21 cellular contexts compared by ENCODE assay signal in the genomic region with DNA sequence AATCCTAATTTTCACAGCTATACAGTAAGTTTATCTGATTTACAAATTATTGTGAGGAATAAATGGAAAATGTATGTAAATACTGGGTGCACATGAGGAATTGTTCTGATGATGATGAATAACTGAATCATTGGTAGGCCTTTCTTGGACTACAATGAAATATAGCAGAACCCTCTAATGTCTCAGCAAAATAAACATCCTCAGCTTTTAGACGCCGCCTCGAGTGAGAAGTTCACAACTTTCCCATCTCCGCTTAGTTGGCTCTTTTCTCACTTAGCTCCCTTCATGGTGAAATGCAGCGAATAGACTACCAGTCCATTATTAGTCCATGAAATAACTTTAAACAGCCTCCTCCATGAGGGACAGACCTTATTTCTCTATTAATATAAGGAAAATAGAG.
DNase-seq lines count a peak whose midpoint lies in the region; ATAC-seq, FAIRE-seq and TF ChIP-seq lines count a peak whose summit lies in the region.
"Had no signal": no experiment of that assay in that cellular context is flagged by ENCODE, and none has a peak within 500 bp of the region (broad histone marks: within the 10 kb centered on the region; RNA-seq: fewer than 3 reads in every experiment).

No MANE protein-coding gene starts in this region.

- no peak for ATAC-seq in mucosa of descending colon
- ATAC-seq: A549, HCT116 had no signal

- H3K27ac ChIP-seq in GM23248 (no peak overlapping the region), astrocyte (ENCODE audit: low read depth, low read length) (peak overlapping the region; percentile 47), neuronal stem cell (replicated peaks; ENCODE audit: low read length) (no peak overlapping the region)
- H3K27ac ChIP-seq: A549 had no signal

- H3K23ac ChIP-seq in neuronal stem cell (ENCODE audit: low read depth, low read length, poor library complexity): no peak overlapping the region

- H3K36me3 ChIP-seq in GM23248 (ENCODE audit: low read depth) (peaks cover 12% of the 10 kb centered on the region; the same call in 1 of the 2 replicates), astrocyte (ENCODE audit: insufficient read depth, low read length) (no peaks in the 10 kb centered on the region), neuronal stem cell (replicated peaks in 1 of 2; ENCODE audit: control insufficient read depth in 2 of 2, insufficient read depth in 2 of 2, low read length in 2 of 2) (no peaks in the 10 kb centered on the region), mucosa of descending colon (ENCODE audit: low read depth) (no peaks in the 10 kb centered on the region)

- 63 to 86% methylated on average over 4 to 5 of the region's 5 CpGs for WGBS in GM23248 (ENCODE audit: low coverage in 1 of 2, low lambda C conversion rate in 2 of 2, missing lambda C conversion rate in 2 of 2), 2 experiments
- no CpG with 5 or more reads among the region's 5 CpGs for WGBS in neuronal stem cell (ENCODE audit: extremely low coverage in 2 of 2, insufficient read length in 2 of 2, insufficient replicate concordance in 1 of 2), 2 donors

- H3K9ac ChIP-seq in GM23248 (no peak overlapping the region), astrocyte (ENCODE audit: low read length) (no peak overlapping the region), neuronal stem cell (ENCODE audit: low read depth, low read length, poor library complexity) (no peak overlapping the region)

- in situ Hi-C loops in GM23248 (cut with MboI): no loop called here

- no peak overlapping the region for H3K18ac ChIP-seq in neuronal stem cell (ENCODE audit: low read length)

- H3K9me3 Mint-ChIP-seq in astrocyte (ENCODE audit: unreplicated experiment): peaks cover 11% of the 10 kb centered on the region
- H3K9me3 Mint-ChIP-seq in activated T-helper 1 cell treated with anti-CD3 and anti-CD28 coated beads, Interleukin-12 subunit alpha, Interleukin-12 subunit beta, Interleukin-2, Interleukin-4 antibody, amounts not matched to agents 30 ng/mL and 10 ng/mL and 1 ng/mL, durations not matched to agents 14 hours and 24 hours and 36 hours: peaks cover 10% of the 10 kb centered on the region

- no peak overlapping the region for H2BK12ac ChIP-seq in neuronal stem cell (ENCODE audit: low read length)

- peaks cover 24% of the 10 kb centered on the region for H3K36me3 Mint-ChIP-seq in astrocyte (ENCODE audit: low read depth, unreplicated experiment)
- H3K36me3 Mint-ChIP-seq in activated T-helper 1 cell treated with anti-CD3 and anti-CD28 coated beads, Interleukin-12 subunit alpha, Interleukin-12 subunit beta, Interleukin-2, Interleukin-4 antibody, amounts not matched to agents 30 ng/mL and 10 ng/mL and 1 ng/mL, durations not matched to agents 14 hours and 24 hours and 36 hours (ENCODE audit: low read depth): no peaks in the 10 kb centered on the region
- H3K36me3 Mint-ChIP-seq: CD4-positive, alpha-beta memory T cell had no signal

- H3K4ac ChIP-seq in neuronal stem cell (ENCODE audit: low read length): no peak overlapping the region

- no peaks in the 10 kb centered on the region for H3K27me3 Mint-ChIP-seq in astrocyte (ENCODE audit: low read depth, unreplicated experiment)
- H3K27me3 Mint-ChIP-seq in activated T-helper 1 cell treated with anti-CD3 and anti-CD28 coated beads, Interleukin-12 subunit alpha, Interleukin-12 subunit beta, Interleukin-2, Interleukin-4 antibody, amounts not matched to agents 30 ng/mL and 10 ng/mL and 1 ng/mL, durations not matched to agents 14 hours and 24 hours and 36 hours (ENCODE audit: insufficient read depth): no peaks in the 10 kb centered on the region
- H3K27me3 Mint-ChIP-seq: CD4-positive, alpha-beta memory T cell had no signal

- H3K4me1 ChIP-seq in GM23248 (ENCODE audit: insufficient read depth) (peaks cover 20% of the 10 kb centered on the region), astrocyte (ENCODE audit: insufficient read depth, low read length) (peaks cover 24% of the 10 kb centered on the region), neuronal stem cell (ENCODE audit: control insufficient read depth in 2 of 2, insufficient read depth in 1 of 2, low read depth in 1 of 2, low read length in 2 of 2) (peaks cover 3 to 11% of the 10 kb centered on the region in 2 donors), mucosa of descending colon (ENCODE audit: low read depth) (no peaks in the 10 kb centered on the region)

- intact Hi-C loops in activated T-helper 1 cell treated with anti-CD3 and anti-CD28 coated beads, Interleukin-12 subunit alpha, Interleukin-12 subunit beta, Interleukin-2, Interleukin-4 antibody, amounts not matched to agents 30 ng/mL and 10 ng/mL and 1 ng/mL, durations not matched to agents 14 hours and 24 hours and 36 hours (cut with micrococcal nuclease): no loop called here
- intact Hi-C loops in mucosa of descending colon (cut with DNase I, micrococcal nuclease): no loop called here

- no peaks in the 10 kb centered on the region for H4K20me1 ChIP-seq in GM23248 (ENCODE audit: insufficient read depth)
- peaks cover 31% of the 10 kb centered on the region for H4K20me1 ChIP-seq in astrocyte (ENCODE audit: insufficient read depth, low read length)

- H3K9me2 ChIP-seq in GM23248 (ENCODE audit: insufficient read depth): no peaks in the 10 kb centered on the region

- H3K9me3 ChIP-seq in GM23248 (ENCODE audit: low read depth): no peaks in the 10 kb centered on the region
- peaks cover 11% of the 10 kb centered on the region for H3K9me3 ChIP-seq in astrocyte (ENCODE audit: insufficient read depth, low read depth, low read length)
- H3K9me3 ChIP-seq in neuronal stem cell (replicated peaks in 1 of 2; ENCODE audit: control insufficient read depth in 2 of 2, insufficient read depth in 1 of 2, low read depth in 1 of 2, low read length in 2 of 2): no peaks in the 10 kb centered on the region
- no peaks in the 10 kb centered on the region for H3K9me3 ChIP-seq in mucosa of descending colon

- H3K4me3 ChIP-seq in GM23248 (no peak overlapping the region), astrocyte (ENCODE audit: insufficient read depth, low read depth, low read length) (no peak overlapping the region), fibroblast of mammary gland (ENCODE audit: control insufficient read depth, low read depth, low read length) (no peak overlapping the region), neuronal stem cell (ENCODE audit: low read length in 2 of 2) (no peak overlapping the region), mucosa of descending colon (no peak overlapping the region)
- H3K4me3 ChIP-seq: A549 had no signal

- H3K4me2 ChIP-seq in GM23248 (ENCODE audit: unreplicated experiment) (no peak overlapping the region), astrocyte (ENCODE audit: low read length) (peak overlapping the region; percentile 6), neuronal stem cell (ENCODE audit: insufficient read depth, low read length, poor library complexity, severe bottlenecking) (no peak overlapping the region)
- H3K4me2 ChIP-seq: A549 had no signal

- H3F3A ChIP-seq in GM23248 (ENCODE audit: insufficient read depth): peaks cover 27% of the 10 kb centered on the region; the same call in 1 of the 2 replicates

- H3K27me3 ChIP-seq in GM23248 (replicated peaks; ENCODE audit: insufficient read depth) (no peaks in the 10 kb centered on the region), astrocyte (ENCODE audit: insufficient read depth, low read length) (no peaks in the 10 kb centered on the region), neuronal stem cell (ENCODE audit: control insufficient read depth in 3 of 3, insufficient read depth in 3 of 3, low read depth in 1 of 3, low read length in 3 of 3) (no peaks in the 10 kb centered on the region)

- H3K27ac Mint-ChIP-seq in astrocyte (ENCODE audit: unreplicated experiment): no peak overlapping the region
- H3K27ac Mint-ChIP-seq in activated T-helper 1 cell treated with anti-CD3 and anti-CD28 coated beads, Interleukin-12 subunit alpha, Interleukin-12 subunit beta, Interleukin-2, Interleukin-4 antibody, amounts not matched to agents 30 ng/mL and 10 ng/mL and 1 ng/mL, durations not matched to agents 14 hours and 24 hours and 36 hours: no peak overlapping the region
- H3K27ac Mint-ChIP-seq: CD4-positive, alpha-beta memory T cell; H9 had no signal

- H3K4me1 Mint-ChIP-seq in astrocyte (ENCODE audit: low read depth, unreplicated experiment): peaks cover 35% of the 10 kb centered on the region
- no peaks in the 10 kb centered on the region for H3K4me1 Mint-ChIP-seq in activated T-helper 1 cell treated with anti-CD3 and anti-CD28 coated beads, Interleukin-12 subunit alpha, Interleukin-12 subunit beta, Interleukin-2, Interleukin-4 antibody, amounts not matched to agents 30 ng/mL and 10 ng/mL and 1 ng/mL, durations not matched to agents 14 hours and 24 hours and 36 hours (ENCODE audit: low read depth)
- H3K4me1 Mint-ChIP-seq: CD4-positive, alpha-beta memory T cell had no signal

- H2AFZ ChIP-seq in GM23248: no peak overlapping the region
- H2AFZ ChIP-seq in astrocyte (ENCODE audit: low read depth, low read length): no peak overlapping the region
- peak overlapping the region; percentile 8 for H2AFZ ChIP-seq in neuronal stem cell (ENCODE audit: low read length)

- DNase-seq in GM23248: peak; percentile 24
- DNase-seq in astrocyte (ENCODE audit: low read depth): peak; percentile 40
- peak; percentile 53 for DNase-seq in fibroblast of mammary gland (ENCODE audit: low read depth)
- DNase-seq in neuronal stem cell (ENCODE audit: low spot score): no peak
- DNase-seq in activated T-helper 1 cell treated with anti-CD3 and anti-CD28 coated beads, Interleukin-12 subunit alpha, Interleukin-12 subunit beta, Interleukin-2, Interleukin-4 antibody, amounts not matched to agents 30 ng/mL and 10 ng/mL and 1 ng/mL, durations not matched to agents 14 hours and 24 hours and 36 hours (ENCODE audit: low spot score): no peak
- DNase-seq in mucosa of descending colon: no peak
- DNase-seq in NCI-H2171 treated with DMSO at 0.1 percent for 48 hours (lab: John Stamatoyannopoulos, UW): no peak
- no peak for DNase-seq in stimulated activated CD4-positive, alpha-beta T cell treated with anti-CD3 and anti-CD28 coated beads, Interleukin-4, amount 100 ng/mL, for 4 hours
- DNase-seq: 8988T; C1 segment of cervical spinal cord; Calu3; CD4-positive, alpha-beta memory T cell; COR-L47; DMS53; DMS79 treated with DMSO at 0.1 percent for 48 hours; GF-D8; H9 had no signal

- H3K14ac ChIP-seq in neuronal stem cell (ENCODE audit: low read length): no peak overlapping the region

- no peaks in the 10 kb centered on the region for H3K79me1 ChIP-seq in neuronal stem cell (ENCODE audit: low read depth, low read length)

- H2AK5ac ChIP-seq in neuronal stem cell (ENCODE audit: low read depth, low read length): no peak overlapping the region

- H2BK15ac ChIP-seq in neuronal stem cell (ENCODE audit: low read length): no peak overlapping the region

- H2BK5ac ChIP-seq in neuronal stem cell (ENCODE audit: low read length): no peak overlapping the region

- TF ChIP-seq CTCF in astrocyte (IDR thresholded peaks at IDR 0.05; ENCODE audit: insufficient read depth, low read depth, low read length) (no peak), fibroblast of mammary gland (conservative IDR thresholded peaks at IDR 0.05; ENCODE audit: control insufficient read depth, insufficient read depth, low read depth, low read length) (no peak), mucosa of descending colon (IDR thresholded peaks at IDR 0.05) (no peak)

- no peak for FAIRE-seq in astrocyte (lab: Jason Lieb, UNC)
- FAIRE-seq: A549, GM12891, H1 had no signal

- H4K91ac ChIP-seq in neuronal stem cell (ENCODE audit: low read depth, low read length, poor library complexity): no peak overlapping the region

- H3K4me3 Mint-ChIP-seq in astrocyte (ENCODE audit: unreplicated experiment): no peak overlapping the region
- no peak overlapping the region for H3K4me3 Mint-ChIP-seq in activated T-helper 1 cell treated with anti-CD3 and anti-CD28 coated beads, Interleukin-12 subunit alpha, Interleukin-12 subunit beta, Interleukin-2, Interleukin-4 antibody, amounts not matched to agents 30 ng/mL and 10 ng/mL and 1 ng/mL, durations not matched to agents 14 hours and 24 hours and 36 hours
- H3K4me3 Mint-ChIP-seq: CD4-positive, alpha-beta memory T cell; H9 had no signal

- H4K8ac ChIP-seq in neuronal stem cell (ENCODE audit: low read depth, low read length): no peak overlapping the region

- no peak overlapping the region for H2BK120ac ChIP-seq in neuronal stem cell (ENCODE audit: low read depth, low read length)

- H3K79me2 ChIP-seq in GM23248 (ENCODE audit: insufficient read depth) (peaks cover 88% of the 10 kb centered on the region), astrocyte (ENCODE audit: insufficient read depth, low read length) (peaks cover 49% of the 10 kb centered on the region)

Comparison
In these comparisons a context has a peak if more than half of its experiments do, and no peak if none do; other contexts are left out.
1. DNase-seq: peak in GM23248 (single experiment), astrocyte (single experiment) and fibroblast of mammary gland (single experiment); none in neuronal stem cell (single experiment), activated T-helper 1 cell treated with anti-CD3 and anti-CD28 coated beads, Interleukin-12 subunit alpha, Interleukin-12 subunit beta, Interleukin-2, Interleukin-4 antibody, amounts not matched to agents 30 ng/mL and 10 ng/mL and 1 ng/mL, durations not matched to agents 14 hours and 24 hours and 36 hours (single experiment), mucosa of descending colon (0 of 3), NCI-H2171 treated with DMSO at 0.1 percent for 48 hours (single experiment) and stimulated activated CD4-positive, alpha-beta T cell treated with anti-CD3 and anti-CD28 coated beads, Interleukin-4, amount 100 ng/mL, for 4 hours (0 of 2).